ENCODE assay signal across 1 cellular context in the genomic region with DNA sequence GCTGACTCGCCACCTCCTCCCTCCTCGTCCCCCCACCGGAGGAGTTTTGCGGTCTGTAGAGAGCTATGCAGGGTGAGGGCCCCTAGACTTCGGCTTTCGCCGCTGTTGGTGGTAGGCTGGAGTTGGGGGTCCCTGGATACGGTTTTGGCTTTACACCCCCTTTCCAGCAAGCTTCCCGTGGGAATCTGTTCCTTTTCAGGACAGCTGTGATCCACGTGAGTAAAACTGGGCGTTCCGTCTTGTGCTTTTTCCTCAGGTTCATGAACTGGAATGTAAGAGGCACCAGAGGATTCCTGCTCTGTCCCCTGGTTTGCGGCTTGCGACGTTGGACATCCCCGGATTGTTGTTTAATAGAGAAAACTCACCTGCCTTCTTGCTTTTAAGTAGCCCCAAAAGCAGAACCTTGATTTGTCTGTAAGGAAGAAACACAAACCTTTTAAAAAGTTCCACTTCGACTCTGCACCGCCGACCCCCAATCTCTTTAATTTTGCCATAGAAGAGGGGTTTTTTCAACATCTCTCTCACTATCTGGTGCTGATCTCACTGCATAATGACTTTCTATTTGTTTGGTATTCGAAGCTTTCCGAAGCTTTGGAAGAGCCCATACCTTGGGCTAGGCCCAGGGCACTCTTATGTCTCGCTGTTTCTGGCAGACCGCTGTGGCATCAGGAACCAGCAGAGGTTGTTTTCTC.
TF ChIP-seq lines count a peak whose summit lies in the region.

No MANE protein-coding gene starts in this region.

TF ChIP-seq in K562, 482 proteins besides CTCF, POLR2A, EP300 and RAD21 (continued from another document):
- TF ChIP-seq, protein P1, sequence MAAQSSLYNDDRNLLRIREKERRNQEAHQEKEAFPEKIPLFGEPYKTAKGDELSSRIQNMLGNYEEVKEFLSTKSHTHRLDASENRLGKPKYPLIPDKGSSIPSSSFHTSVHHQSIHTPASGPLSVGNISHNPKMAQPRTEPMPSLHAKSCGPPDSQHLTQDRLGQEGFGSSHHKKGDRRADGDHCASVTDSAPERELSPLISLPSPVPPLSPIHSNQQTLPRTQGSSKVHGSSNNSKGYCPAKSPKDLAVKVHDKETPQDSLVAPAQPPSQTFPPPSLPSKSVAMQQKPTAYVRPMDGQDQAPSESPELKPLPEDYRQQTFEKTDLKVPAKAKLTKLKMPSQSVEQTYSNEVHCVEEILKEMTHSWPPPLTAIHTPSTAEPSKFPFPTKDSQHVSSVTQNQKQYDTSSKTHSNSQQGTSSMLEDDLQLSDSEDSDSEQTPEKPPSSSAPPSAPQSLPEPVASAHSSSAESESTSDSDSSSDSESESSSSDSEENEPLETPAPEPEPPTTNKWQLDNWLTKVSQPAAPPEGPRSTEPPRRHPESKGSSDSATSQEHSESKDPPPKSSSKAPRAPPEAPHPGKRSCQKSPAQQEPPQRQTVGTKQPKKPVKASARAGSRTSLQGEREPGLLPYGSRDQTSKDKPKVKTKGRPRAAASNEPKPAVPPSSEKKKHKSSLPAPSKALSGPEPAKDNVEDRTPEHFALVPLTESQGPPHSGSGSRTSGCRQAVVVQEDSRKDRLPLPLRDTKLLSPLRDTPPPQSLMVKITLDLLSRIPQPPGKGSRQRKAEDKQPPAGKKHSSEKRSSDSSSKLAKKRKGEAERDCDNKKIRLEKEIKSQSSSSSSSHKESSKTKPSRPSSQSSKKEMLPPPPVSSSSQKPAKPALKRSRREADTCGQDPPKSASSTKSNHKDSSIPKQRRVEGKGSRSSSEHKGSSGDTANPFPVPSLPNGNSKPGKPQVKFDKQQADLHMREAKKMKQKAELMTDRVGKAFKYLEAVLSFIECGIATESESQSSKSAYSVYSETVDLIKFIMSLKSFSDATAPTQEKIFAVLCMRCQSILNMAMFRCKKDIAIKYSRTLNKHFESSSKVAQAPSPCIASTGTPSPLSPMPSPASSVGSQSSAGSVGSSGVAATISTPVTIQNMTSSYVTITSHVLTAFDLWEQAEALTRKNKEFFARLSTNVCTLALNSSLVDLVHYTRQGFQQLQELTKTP (IDR thresholded peaks at IDR 0.05; ENCODE audit: low read depth in 1 of 2, partially characterized antibody in 2 of 2): no peak
- TF ChIP-seq NEUROD1 (IDR thresholded peaks at IDR 0.05; ENCODE audit: borderline replicate concordance, low read depth, low read length, partially characterized antibody) (no peak), NCOA6 (IDR thresholded peaks at IDR 0.05) (no peak), TAF1 (IDR thresholded peaks at IDR 0.05; ENCODE audit: control insufficient read depth, extremely low read depth, insufficient read depth, low read length, severe bottlenecking) (peak; percentile 40), ZNF586 (CRISPR knock-in tag; conservative IDR thresholded peaks at IDR 0.05) (no peak), NBN (IDR thresholded peaks at IDR 0.05; ENCODE audit: low read depth) (peak; percentile 57; the same call in 1 of the 2 replicates), TGIF2 (CRISPR knock-in tag; IDR thresholded peaks at IDR 0.05) (no peak), PML (IDR thresholded peaks at IDR 0.05; ENCODE audit: low read length) (no peak), ZNF212 (CRISPR knock-in tag; IDR thresholded peaks at IDR 0.05) (no peak)
